In genomic region chr2:15820283-15820591, GRCh38 we compare ENCODE assay signal across 21 cellular contexts.
DNase-seq lines count a peak whose midpoint lies in the region; ATAC-seq and TF ChIP-seq lines count a peak whose summit lies in the region.
"Had no signal": no experiment of that assay in that cellular context is flagged by ENCODE, and none has a peak within 500 bp of the region (broad histone marks: within the 10 kb centered on the region; RNA-seq: fewer than 3 reads in every experiment).

No MANE protein-coding gene starts in this region.

- H3K4me3 Mint-ChIP-seq in nephron progenitor cell, result no peak overlapping the region
- H3K4me3 Mint-ChIP-seq in progenitor cell of endocrine pancreas (ENCODE audit: low read depth), result no peak overlapping the region
- no peak overlapping the region for H3K4me3 Mint-ChIP-seq in type B pancreatic cell
- H3K4me3 Mint-ChIP-seq: CD14-positive monocyte; CD4-positive, alpha-beta memory T cell; CD8-positive, alpha-beta memory T cell had no signal

- H3K9me3 Mint-ChIP-seq in nephron progenitor cell (no peaks in the 10 kb centered on the region), progenitor cell of endocrine pancreas (ENCODE audit: low read depth) (no peaks in the 10 kb centered on the region), type B pancreatic cell (no peaks in the 10 kb centered on the region)

- H3K36me3 Mint-ChIP-seq in nephron progenitor cell (ENCODE audit: low read depth) (no peaks in the 10 kb centered on the region), progenitor cell of endocrine pancreas (ENCODE audit: insufficient read depth) (no peaks in the 10 kb centered on the region), type B pancreatic cell (no peaks in the 10 kb centered on the region)
- H3K36me3 Mint-ChIP-seq: CD14-positive monocyte; CD4-positive, alpha-beta memory T cell; CD4-positive, CD25-positive, alpha-beta regulatory T cell; CD8-positive, alpha-beta memory T cell had no signal

- DNase-seq in left kidney (ENCODE audit: low read depth, low spot score), result peak; percentile 87
- no peak for DNase-seq in nephron progenitor cell
- no peak for DNase-seq in progenitor cell of endocrine pancreas (ENCODE audit: low spot score, unreplicated experiment)
- DNase-seq in type B pancreatic cell (ENCODE audit: extremely low spot score, unreplicated experiment), result no peak
- no peak for DNase-seq in DMS53 (lab: John Stamatoyannopoulos, UW)
- DNase-seq in occipital lobe (lab: John Stamatoyannopoulos, UW), result no peak
- DNase-seq in GDM1 (lab: John Stamatoyannopoulos, UW), result no peak
- DNase-seq: 8988T; ACHN; BE2C; C1 segment of cervical spinal cord; CD4-positive, alpha-beta memory T cell; CD4-positive, CD25-positive, alpha-beta regulatory T cell; CD8-positive, alpha-beta memory T cell; COR-L47; DMS 273 treated with DMSO at 0.1 percent for 48 hours; DMS153; DMS79 treated with DMSO at 0.1 percent for 48 hours had no signal

- H3K27ac Mint-ChIP-seq in nephron progenitor cell (peak overlapping the region; percentile 99), progenitor cell of endocrine pancreas (peak overlapping the region; percentile 69), type B pancreatic cell (peak overlapping the region; percentile 27)
- H3K27ac Mint-ChIP-seq: CD14-positive monocyte; CD4-positive, alpha-beta memory T cell; CD8-positive, alpha-beta memory T cell had no signal

- ATAC-seq in SK-N-SH treated with all-trans-retinoic acid at 6 μM for 48 hours, result no peak
- ATAC-seq: GM12878 had no signal

- H3K4me1 Mint-ChIP-seq in nephron progenitor cell, result peaks cover 87% of the 10 kb centered on the region
- peaks cover 23% of the 10 kb centered on the region for H3K4me1 Mint-ChIP-seq in progenitor cell of endocrine pancreas (ENCODE audit: low read depth)
- H3K4me1 Mint-ChIP-seq in type B pancreatic cell (ENCODE audit: unreplicated experiment), result peaks cover 42% of the 10 kb centered on the region
- H3K4me1 Mint-ChIP-seq: CD14-positive monocyte; CD4-positive, alpha-beta memory T cell; CD4-positive, CD25-positive, alpha-beta regulatory T cell; CD8-positive, alpha-beta memory T cell had no signal

- H3K27me3 Mint-ChIP-seq in nephron progenitor cell (ENCODE audit: low read depth, poor library complexity) (peaks cover 3% of the 10 kb centered on the region), progenitor cell of endocrine pancreas (peaks cover 6% of the 10 kb centered on the region), type B pancreatic cell (no peaks in the 10 kb centered on the region)

- TF ChIP-seq CTCF in nephron progenitor cell (IDR thresholded peaks at IDR 0.05) (no peak), progenitor cell of endocrine pancreas (IDR thresholded peaks at IDR 0.05; ENCODE audit: unreplicated experiment) (no peak), type B pancreatic cell (conservative IDR thresholded peaks at IDR 0.05) (no peak)

TF ChIP-seq in SK-N-SH treated with all-trans-retinoic acid at 6 μM for 48 hours, 23 proteins besides CTCF, POLR2A, EP300 and RAD21:
- TF ChIP-seq CREB5 (CRISPR knock-in tag; IDR thresholded peaks at IDR 0.05; ENCODE audit: low read depth) (no peak), ZNF8 (CRISPR knock-in tag; IDR thresholded peaks at IDR 0.05) (no peak), BACH2 (CRISPR knock-in tag; IDR thresholded peaks at IDR 0.05; ENCODE audit: borderline replicate concordance) (no peak), SNAI2 (CRISPR knock-in tag; IDR thresholded peaks at IDR 0.05) (no peak), ZNF565 (CRISPR knock-in tag; conservative IDR thresholded peaks at IDR 0.05; ENCODE audit: low read depth) (no peak)

Comparison
In these comparisons a context has a peak if more than half of its experiments do, and no peak if none do; other contexts are left out.
1. H3K27ac Mint-ChIP-seq: peak in every context shown above with its lines; median percentile 99 in nephron progenitor cell; 69 in progenitor cell of endocrine pancreas; 27 in type B pancreatic cell.